Comparison of ENCODE assay signal across 1 cellular context in genomic region chr10:96570983-96571964, GRCh38.
TF ChIP-seq lines count a peak whose summit lies in the region.

No MANE protein-coding gene starts in this region.

TF ChIP-seq in HepG2, 621 proteins besides CTCF, POLR2A, EP300 and RAD21 (continued from another document):
- TF ChIP-seq, protein P1, sequence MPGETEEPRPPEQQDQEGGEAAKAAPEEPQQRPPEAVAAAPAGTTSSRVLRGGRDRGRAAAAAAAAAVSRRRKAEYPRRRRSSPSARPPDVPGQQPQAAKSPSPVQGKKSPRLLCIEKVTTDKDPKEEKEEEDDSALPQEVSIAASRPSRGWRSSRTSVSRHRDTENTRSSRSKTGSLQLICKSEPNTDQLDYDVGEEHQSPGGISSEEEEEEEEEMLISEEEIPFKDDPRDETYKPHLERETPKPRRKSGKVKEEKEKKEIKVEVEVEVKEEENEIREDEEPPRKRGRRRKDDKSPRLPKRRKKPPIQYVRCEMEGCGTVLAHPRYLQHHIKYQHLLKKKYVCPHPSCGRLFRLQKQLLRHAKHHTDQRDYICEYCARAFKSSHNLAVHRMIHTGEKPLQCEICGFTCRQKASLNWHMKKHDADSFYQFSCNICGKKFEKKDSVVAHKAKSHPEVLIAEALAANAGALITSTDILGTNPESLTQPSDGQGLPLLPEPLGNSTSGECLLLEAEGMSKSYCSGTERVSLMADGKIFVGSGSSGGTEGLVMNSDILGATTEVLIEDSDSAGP (CRISPR knock-in tag; IDR thresholded peaks at IDR 0.05; ENCODE audit: borderline replicate concordance), result no peak
- no peak for TF ChIP-seq CREM (IDR thresholded peaks at IDR 0.05)
- no peak for TF ChIP-seq CREM (CRISPR knock-in tag; IDR thresholded peaks at IDR 0.05)
- TF ChIP-seq ZNF878 (CRISPR knock-in tag; IDR thresholded peaks at IDR 0.05), result no peak
TF ChIP-seq in HepG2: peak in this region for 1.
